Comparison of ENCODE assay signal across 13 cellular contexts in genomic region chr11:7538466-7539454, GRCh38. TPM values are rescaled to one million over a fixed set of nuclear protein-coding genes. Genes with fewer than 3 reads are reported as not detected.
DNase-seq lines count a peak whose midpoint lies in the region; ATAC-seq, FAIRE-seq and TF ChIP-seq lines count a peak whose summit lies in the region.
"Had no signal": no experiment of that assay in that cellular context is flagged by ENCODE, and none has a peak within 500 bp of the region (broad histone marks: within the 10 kb centered on the region; RNA-seq: fewer than 3 reads in every experiment).

No MANE protein-coding gene starts in this region.

- H3K4me3 ChIP-seq in heart right ventricle: no peak overlapping the region
- H3K4me3 ChIP-seq in adipocyte (ENCODE audit: low read length): peak overlapping the region; percentile 63
- no peak overlapping the region for H3K4me3 ChIP-seq in naive thymus-derived CD4-positive, alpha-beta T cell (ENCODE audit: low read length)
- no peak overlapping the region for H3K4me3 ChIP-seq in smooth muscle cell
- H3K4me3 ChIP-seq: SJSA1, tibial artery had no signal

- peaks cover 4% of the 10 kb centered on the region for H3F3A ChIP-seq in smooth muscle cell (ENCODE audit: low read depth)

- H3K79me2 ChIP-seq in smooth muscle cell (ENCODE audit: low read depth): no peaks in the 10 kb centered on the region

- peak overlapping the region in 5 of 9 donors; percentile 21 to 72 (median 48) for H3K27ac Mint-ChIP-seq in naive thymus-derived CD4-positive, alpha-beta T cell
- H3K27ac Mint-ChIP-seq in effector memory CD8-positive, alpha-beta T cell: no peak overlapping the region

- H3K9me3 Mint-ChIP-seq in naive thymus-derived CD4-positive, alpha-beta T cell: peaks cover 0 to 2% (median 0%) of the 10 kb centered on the region in 11 donors
- no peaks in the 10 kb centered on the region for H3K9me3 Mint-ChIP-seq in effector memory CD8-positive, alpha-beta T cell

- WGBS in heart right ventricle, 2 donors: 75 to 82% methylated on average over 12 of the region's 12 CpGs
- WGBS in smooth muscle cell (ENCODE audit: low lambda C conversion rate): 81% methylated on average over 12 of the region's 12 CpGs

- no peak for TF ChIP-seq POLR2A in GM12891 (IDR thresholded peaks at IDR 0.05; ENCODE audit: low read depth, low read length)

- TF ChIP-seq CTCF in heart right ventricle (IDR thresholded peaks at IDR 0.05) (no peak), smooth muscle cell (IDR thresholded peaks at IDR 0.05; ENCODE audit: borderline replicate concordance, insufficient read depth, poor library complexity, severe bottlenecking) (no peak)

- H3K27me3 ChIP-seq in heart right ventricle: no peaks in the 10 kb centered on the region
- H3K27me3 ChIP-seq in adipocyte (replicated peaks; ENCODE audit: control insufficient read depth, insufficient read depth, low read length): no peaks in the 10 kb centered on the region
- no peaks in the 10 kb centered on the region for H3K27me3 ChIP-seq in naive thymus-derived CD4-positive, alpha-beta T cell (ENCODE audit: control insufficient read depth in 2 of 2, insufficient read depth in 2 of 2, low read length in 2 of 2)
- no peaks in the 10 kb centered on the region for H3K27me3 ChIP-seq in smooth muscle cell (ENCODE audit: low read depth)
- H3K27me3 ChIP-seq: BE2C, SJSA1, tibial artery had no signal

- no peak overlapping the region for H2AFZ ChIP-seq in smooth muscle cell (ENCODE audit: low read depth)

- peak in 7 of 8 donors; percentile 15 to 38 (median 31) for ATAC-seq in heart right ventricle
- ATAC-seq in Right ventricle myocardium inferior: no peak
- ATAC-seq in naive thymus-derived CD4-positive, alpha-beta T cell: no peak
- ATAC-seq in effector memory CD8-positive, alpha-beta T cell (replicated peaks): no peak

- H3K36me3 ChIP-seq in heart right ventricle (no peaks in the 10 kb centered on the region), adipocyte (ENCODE audit: control insufficient read depth, insufficient read depth, low read length, severe bottlenecking) (no peaks in the 10 kb centered on the region), smooth muscle cell (ENCODE audit: low read depth) (no peaks in the 10 kb centered on the region)
- H3K36me3 ChIP-seq in naive thymus-derived CD4-positive, alpha-beta T cell (ENCODE audit: control insufficient read depth in 2 of 3, insufficient read depth in 3 of 3, low read length in 3 of 3): no peaks in the 10 kb centered on the region
- H3K36me3 ChIP-seq: BE2C, SJSA1, tibial artery had no signal

- H4K20me1 ChIP-seq in smooth muscle cell (ENCODE audit: low read depth): no peaks in the 10 kb centered on the region

- H3K27me3 Mint-ChIP-seq in naive thymus-derived CD4-positive, alpha-beta T cell: peaks cover 0 to 29% (median 0%) of the 10 kb centered on the region in 5 donors
- H3K27me3 Mint-ChIP-seq in effector memory CD8-positive, alpha-beta T cell: peaks cover 18 to 23% of the 10 kb centered on the region in 2 donors

- no peak for FAIRE-seq in GM12891 (lab: Jason Lieb, UNC)

- H3K9ac ChIP-seq in adipocyte (ENCODE audit: low read length): peak overlapping the region; percentile 40
- H3K9ac ChIP-seq in smooth muscle cell (ENCODE audit: low read depth): no peak overlapping the region

- intact Hi-C loops in heart right ventricle (cut with DNase I): no loop called here
- intact Hi-C loops in Right ventricle myocardium inferior (cut with DNase I): no loop called here
- intact Hi-C loops in naive thymus-derived CD4-positive, alpha-beta T cell (cut with micrococcal nuclease): loop anchor here in 1 of 2 donors (1.0 to 2.0 kb wide), 3 partner anchors 11 to 25 kb away; partner anchors contain the start of gene PPFIBP2

- POLR2A ChIA-PET in naive thymus-derived CD4-positive, alpha-beta T cell (lab: Charles Lee): interaction anchor here (1.0 to 2.2 kb wide), 8 partner anchors 10 to 131 kb away, joined by 3 to 7 read pairs (median 4); partner anchors contain the start of gene PPFIBP2

- H3K27ac ChIP-seq in heart right ventricle (no peak overlapping the region), smooth muscle cell (ENCODE audit: low read depth) (no peak overlapping the region)
- no peak overlapping the region for H3K27ac ChIP-seq in naive thymus-derived CD4-positive, alpha-beta T cell (ENCODE audit: low read depth, low read length)
- H3K27ac ChIP-seq: SJSA1, tibial artery had no signal

- H3K9me3 ChIP-seq in heart right ventricle (no peaks in the 10 kb centered on the region), adipocyte (ENCODE audit: control insufficient read depth, low read length) (no peaks in the 10 kb centered on the region), smooth muscle cell (replicated peaks; ENCODE audit: low read depth) (no peaks in the 10 kb centered on the region)
- no peaks in the 10 kb centered on the region for H3K9me3 ChIP-seq in naive thymus-derived CD4-positive, alpha-beta T cell (ENCODE audit: control insufficient read depth in 2 of 3, low read length in 3 of 3)
- H3K9me3 ChIP-seq: BE2C, SJSA1, tibial artery had no signal

- H3K4me1 ChIP-seq in heart right ventricle (peaks cover 3 to 33% (median 12%) of the 10 kb centered on the region in 9 donors), adipocyte (ENCODE audit: control insufficient read depth, insufficient read depth, low read length) (peaks cover 35% of the 10 kb centered on the region), smooth muscle cell (ENCODE audit: low read depth) (no peaks in the 10 kb centered on the region)
- H3K4me1 ChIP-seq in naive thymus-derived CD4-positive, alpha-beta T cell (ENCODE audit: control insufficient read depth in 2 of 2, insufficient read depth in 2 of 2, low read length in 2 of 2): peaks cover 5 to 40% of the 10 kb centered on the region in 2 donors
- H3K4me1 ChIP-seq: SJSA1 had no signal

- H3K4me3 Mint-ChIP-seq in naive thymus-derived CD4-positive, alpha-beta T cell: peak overlapping the region in 8 of 10 donors; percentile 6 to 82 (median 58)
- peak overlapping the region in 1 of 2 donors; percentile 8 for H3K4me3 Mint-ChIP-seq in effector memory CD8-positive, alpha-beta T cell

- CTCF ChIA-PET in naive thymus-derived CD4-positive, alpha-beta T cell (lab: Charles Lee): interaction anchor here (0.7 to 4.9 kb wide), 4 partner anchors 9 to 1801 kb away, joined by 3 to 50 read pairs (median 6); partner anchors contain the start of gene PPFIBP2

- no peak overlapping the region for H3K4me2 ChIP-seq in smooth muscle cell

- no peak for DNase-seq in heart right ventricle
- DNase-seq in Right ventricle myocardium inferior (ENCODE audit: missing footprints): no peak
- no peak for DNase-seq in adipocyte (ENCODE audit: low read depth)
- DNase-seq in naive thymus-derived CD4-positive, alpha-beta T cell: no peak
- peak; percentile 67 for DNase-seq in ureter (ENCODE audit: low spot score)
- DNase-seq in effector memory CD8-positive, alpha-beta T cell: no peak
- no peak for DNase-seq in smooth muscle cell (lab: John Stamatoyannopoulos, UW; ENCODE audit: unreplicated experiment)
- DNase-seq in GM12891 (ENCODE audit: insufficient read length, low spot score): no peak
- DNase-seq: BE2C, cortex of kidney, EL had no signal

- peaks cover 0 to 11% (median 0%) of the 10 kb centered on the region in 5 donors for H3K36me3 Mint-ChIP-seq in naive thymus-derived CD4-positive, alpha-beta T cell
- peaks cover 2% of the 10 kb centered on the region for H3K36me3 Mint-ChIP-seq in effector memory CD8-positive, alpha-beta T cell (ENCODE audit: insufficient read depth)

- peaks cover 29 to 97% (median 86%) of the 10 kb centered on the region in 7 donors for H3K4me1 Mint-ChIP-seq in naive thymus-derived CD4-positive, alpha-beta T cell
- peaks cover 9 to 18% of the 10 kb centered on the region in 2 donors for H3K4me1 Mint-ChIP-seq in effector memory CD8-positive, alpha-beta T cell (ENCODE audit: low read depth in 2 of 2)

TF ChIP-seq in GM12891, 5 proteins besides CTCF, POLR2A, EP300 and RAD21:
- TF ChIP-seq PAX5 (IDR thresholded peaks at IDR 0.05; ENCODE audit: insufficient read depth, low read length, severe bottlenecking) (no peak), TAF1 (IDR thresholded peaks at IDR 0.05; ENCODE audit: low read depth, low read length) (no peak), SPI1 (IDR thresholded peaks at IDR 0.05; ENCODE audit: low read depth, low read length) (no peak), POLR2AphosphoS5 (IDR thresholded peaks at IDR 0.05; ENCODE audit: low read depth, low read length) (no peak), POU2F2 (IDR thresholded peaks at IDR 0.05; ENCODE audit: low read depth, low read length) (no peak)

RNA-seq across cellular contexts. Expression of gene PPFIBP2, which starts 25.0 kb away (rescaled TPM):
- 10 to 100 TPM; 14.4 to 40.7 (median 21.4) TPM for total RNA-seq in heart right ventricle
- polyA plus RNA-seq in heart right ventricle: 10 to 100 TPM in 1 of 2 donors, 1 to 10 TPM in 1; 6.4 to 21.7 TPM
- 21.4 TPM for total RNA-seq in Right ventricle myocardium inferior
- total RNA-seq in naive thymus-derived CD4-positive, alpha-beta T cell: 10 to 100 TPM in 4 of 5 experiments, 1 to 10 TPM in 1; 5.7 to 55.6 (median 45.9) TPM
- 10 to 100 TPM in 1 of 2 donors, 1 to 10 TPM in 1; 7.0 to 29.4 TPM for polyA plus RNA-seq in naive thymus-derived CD4-positive, alpha-beta T cell
- total RNA-seq in ureter: 415 TPM
- total RNA-seq in smooth muscle cell: 9.8 and 17.1 TPM in 2 replicates
- polyA plus RNA-seq in smooth muscle cell: 16.4 and 20.2 TPM in 2 replicates
- polyA plus RNA-seq in GM12891 (2012; ENCODE audit: low read depth, missing spikeins): 32.9 TPM

RNA-seq across cellular contexts. Expression of gene OLFML1, which starts 53.5 kb away (rescaled TPM):
- total RNA-seq in heart right ventricle (1 to 10 TPM; 2.4 to 8.3 (median 5.5) TPM), Right ventricle myocardium inferior (8.5 TPM), ureter (13.6 TPM), smooth muscle cell (not detected in 2 replicates)
- polyA plus RNA-seq in heart right ventricle (1 to 10 TPM; 2.2 to 4.4 TPM), smooth muscle cell (0.14 and 0.22 TPM in 2 replicates)
- total RNA-seq in naive thymus-derived CD4-positive, alpha-beta T cell: not detected
- polyA plus RNA-seq in naive thymus-derived CD4-positive, alpha-beta T cell: under 1 TPM in 1 of 2 donors, not detected in 1; 0.18 TPM
- polyA plus RNA-seq in GM12891 (2012; ENCODE audit: low read depth, missing spikeins): 0.14 TPM

Comparison
In these comparisons a context has a peak if more than half of its experiments do, and no peak if none do; other contexts are left out.
1. ATAC-seq: peak in heart right ventricle (7 of 8); none in Right ventricle myocardium inferior (single experiment), naive thymus-derived CD4-positive, alpha-beta T cell (single experiment) and effector memory CD8-positive, alpha-beta T cell (single experiment).
2. H3K27ac Mint-ChIP-seq: peak in naive thymus-derived CD4-positive, alpha-beta T cell (5 of 9); none in effector memory CD8-positive, alpha-beta T cell (0 of 2).